In genomic region chr17:35705230-35705629, GRCh38 we compare ENCODE assay signal across 18 cellular contexts. TPM values are rescaled to one million over a fixed set of nuclear protein-coding genes. Genes with fewer than 3 reads are reported as not detected.
DNase-seq lines count a peak whose midpoint lies in the region; ATAC-seq and TF ChIP-seq lines count a peak whose summit lies in the region.
"Had no signal": no experiment of that assay in that cellular context is flagged by ENCODE, and none has a peak within 500 bp of the region (broad histone marks: within the 10 kb centered on the region; RNA-seq: fewer than 3 reads in every experiment).

No MANE protein-coding gene starts in this region.

- intact Hi-C loops in naive thymus-derived CD4-positive, alpha-beta T cell (cut with micrococcal nuclease), result no loop called here
- intact Hi-C loops in gastrocnemius medialis (cut with DNase I; ENCODE audit: low total_unique reads), result loop anchor here (2.0 kb wide), 1 partner anchor 20 kb away; no protein-coding TSS in a partner anchor

- H3K27ac ChIP-seq in CD4-positive, CD25-positive, alpha-beta regulatory T cell (ENCODE audit: insufficient read depth, low read length, poor library complexity, severe bottlenecking), result no peak overlapping the region
- H3K27ac ChIP-seq in VCaP, result peak overlapping the region; percentile 48
- no peak overlapping the region for H3K27ac ChIP-seq in naive thymus-derived CD4-positive, alpha-beta T cell (ENCODE audit: low read depth, low read length)
- H3K27ac ChIP-seq in gastrocnemius medialis, result no peak overlapping the region
- H3K27ac ChIP-seq: BLaER1, GM23248 had no signal

- DNase-seq in CD4-positive, CD25-positive, alpha-beta regulatory T cell, result no peak
- DNase-seq in NCI-H82 treated with DMSO at 0.1 percent for 48 hours (lab: John Stamatoyannopoulos, UW; ENCODE audit: unreplicated experiment) (peak; percentile 22), gastrocnemius medialis (no peak), AG20443 (ENCODE audit: low spot score) (no peak)
- no peak for DNase-seq in naive thymus-derived CD4-positive, alpha-beta T cell
- DNase-seq: Calu3; CD8-positive, alpha-beta T cell; DND-41; EL; GM23248 had no signal

- H3K4me3 ChIP-seq in CD4-positive, CD25-positive, alpha-beta regulatory T cell (ENCODE audit: low read depth, low read length), result no peak overlapping the region
- no peak overlapping the region for H3K4me3 ChIP-seq in naive thymus-derived CD4-positive, alpha-beta T cell (ENCODE audit: low read length)
- H3K4me3 ChIP-seq in gastrocnemius medialis, result no peak overlapping the region
- H3K4me3 ChIP-seq: BLaER1, GM12878, GM23248, HAP-1 had no signal

- peaks cover 0 to 5% (median 0%) of the 10 kb centered on the region in 7 donors for H3K9me3 Mint-ChIP-seq in CD4-positive, CD25-positive, alpha-beta regulatory T cell
- H3K9me3 Mint-ChIP-seq in naive thymus-derived CD4-positive, alpha-beta T cell, result peaks cover 0 to 7% (median 0%) of the 10 kb centered on the region in 11 donors

- CTCF ChIA-PET in naive thymus-derived CD4-positive, alpha-beta T cell (lab: Charles Lee), result no interaction called here

- no peak overlapping the region for H3K4me3 Mint-ChIP-seq in CD4-positive, CD25-positive, alpha-beta regulatory T cell
- no peak overlapping the region for H3K4me3 Mint-ChIP-seq in naive thymus-derived CD4-positive, alpha-beta T cell
- H3K4me3 Mint-ChIP-seq: CD14-positive monocyte; CD8-positive, alpha-beta T cell had no signal

- H3K27me3 ChIP-seq in CD4-positive, CD25-positive, alpha-beta regulatory T cell (ENCODE audit: control insufficient read depth, insufficient read depth, low read length), result no peaks in the 10 kb centered on the region
- H3K27me3 ChIP-seq in naive thymus-derived CD4-positive, alpha-beta T cell (ENCODE audit: control insufficient read depth in 2 of 2, insufficient read depth in 2 of 2, low read length in 2 of 2), result no peaks in the 10 kb centered on the region
- no peaks in the 10 kb centered on the region for H3K27me3 ChIP-seq in gastrocnemius medialis
- H3K27me3 ChIP-seq: BLaER1 had no signal

- no peak for TF ChIP-seq POLR2A in gastrocnemius medialis (IDR thresholded peaks at IDR 0.05)

- peaks cover 33% of the 10 kb centered on the region for H3K36me3 Mint-ChIP-seq in CD4-positive, CD25-positive, alpha-beta regulatory T cell
- peaks cover 9 to 28% (median 18%) of the 10 kb centered on the region in 5 donors for H3K36me3 Mint-ChIP-seq in naive thymus-derived CD4-positive, alpha-beta T cell

- POLR2A ChIA-PET in naive thymus-derived CD4-positive, alpha-beta T cell (lab: Charles Lee), result interaction anchor here (1.0 kb wide), 1 partner anchor 9 kb away, joined by 4 read pairs; no protein-coding TSS in a partner anchor

- peaks cover 9% of the 10 kb centered on the region for H3K4me1 ChIP-seq in CD4-positive, CD25-positive, alpha-beta regulatory T cell (ENCODE audit: control insufficient read depth, insufficient read depth, low read length, poor library complexity, severe bottlenecking)
- peaks cover 0 to 18% of the 10 kb centered on the region in 2 donors for H3K4me1 ChIP-seq in naive thymus-derived CD4-positive, alpha-beta T cell (ENCODE audit: control insufficient read depth in 2 of 2, insufficient read depth in 2 of 2, low read length in 2 of 2)
- H3K4me1 ChIP-seq in gastrocnemius medialis, result peaks cover 27 to 29% of the 10 kb centered on the region in 2 donors

- H3K4me1 Mint-ChIP-seq in CD4-positive, CD25-positive, alpha-beta regulatory T cell, result peaks cover 19 to 60% (median 48%) of the 10 kb centered on the region in 4 donors
- peaks cover 22 to 77% (median 56%) of the 10 kb centered on the region in 7 donors for H3K4me1 Mint-ChIP-seq in naive thymus-derived CD4-positive, alpha-beta T cell
- H3K4me1 Mint-ChIP-seq: CD14-positive monocyte had no signal

- H3K36me3 ChIP-seq in CD4-positive, CD25-positive, alpha-beta regulatory T cell (ENCODE audit: control insufficient read depth, insufficient read depth, low read length), result peaks cover 23% of the 10 kb centered on the region
- peaks cover 0 to 12% (median 5%) of the 10 kb centered on the region in 3 experiments for H3K36me3 ChIP-seq in naive thymus-derived CD4-positive, alpha-beta T cell (ENCODE audit: control insufficient read depth in 2 of 3, insufficient read depth in 3 of 3, low read length in 3 of 3)
- H3K36me3 ChIP-seq in gastrocnemius medialis, result peaks cover 0 to 3% of the 10 kb centered on the region in 2 donors

- ATAC-seq in CD4-positive, CD25-positive, alpha-beta regulatory T cell (ENCODE audit: low read depth in 2 of 2), result no peak
- no peak for ATAC-seq in naive thymus-derived CD4-positive, alpha-beta T cell
- ATAC-seq in gastrocnemius medialis (no peak), GM21717 (IDR thresholded peaks at IDR 0.05; ENCODE audit: unreplicated experiment) (no peak)
- ATAC-seq: CD8-positive, alpha-beta T cell; GM12878 had no signal

- H3K27ac Mint-ChIP-seq in CD4-positive, CD25-positive, alpha-beta regulatory T cell, result peak overlapping the region in 2 of 3 donors; percentile 33 to 40
- H3K27ac Mint-ChIP-seq in naive thymus-derived CD4-positive, alpha-beta T cell, result peak overlapping the region in 5 of 9 donors; percentile 11 to 49 (median 37)
- H3K27ac Mint-ChIP-seq: CD8-positive, alpha-beta T cell had no signal

- TF ChIP-seq CTCF in VCaP (conservative IDR thresholded peaks at IDR 0.05), result no peak
- no peak for TF ChIP-seq CTCF in gastrocnemius medialis (IDR thresholded peaks at IDR 0.05 in 4 of 5, conservative IDR thresholded peaks at IDR 0.05 in 1 of 5)

- in situ Hi-C loops in gastrocnemius medialis (cut with MboI; ENCODE audit: low sequenced_read_pairs in 4 of 4), result no loop called here

- no peaks in the 10 kb centered on the region for H3K27me3 Mint-ChIP-seq in CD4-positive, CD25-positive, alpha-beta regulatory T cell
- H3K27me3 Mint-ChIP-seq in naive thymus-derived CD4-positive, alpha-beta T cell, result no peaks in the 10 kb centered on the region

- H3K9me3 ChIP-seq in CD4-positive, CD25-positive, alpha-beta regulatory T cell (ENCODE audit: control insufficient read depth in 2 of 2, low read length in 2 of 2), result no peaks in the 10 kb centered on the region
- no peaks in the 10 kb centered on the region for H3K9me3 ChIP-seq in naive thymus-derived CD4-positive, alpha-beta T cell (ENCODE audit: control insufficient read depth in 2 of 3, low read length in 3 of 3)
- no peaks in the 10 kb centered on the region for H3K9me3 ChIP-seq in gastrocnemius medialis
- H3K9me3 ChIP-seq: BLaER1, HAP-1 had no signal

RNA-seq across cellular contexts. Expression of gene RASL10B, which starts 26.2 kb away (rescaled TPM):
- total RNA-seq in CD4-positive, CD25-positive, alpha-beta regulatory T cell, result not detected
- polyA plus RNA-seq in CD4-positive, CD25-positive, alpha-beta regulatory T cell, result under 1 TPM in 1 of 4 donors, not detected in 3; 0.14 TPM
- under 1 TPM; 0.34 to 0.76 (median 0.60) TPM for total RNA-seq in naive thymus-derived CD4-positive, alpha-beta T cell
- under 1 TPM; 0.14 to 0.37 TPM for polyA plus RNA-seq in naive thymus-derived CD4-positive, alpha-beta T cell
- 10 to 100 TPM in 2 of 4 donors, 1 to 10 TPM in 2; 4.7 to 13.8 (median 10.0) TPM for total RNA-seq in gastrocnemius medialis
- total RNA-seq: GM12878 had no signal
- polyA plus RNA-seq: CD14-positive monocyte, GM12878 had no signal

RNA-seq across cellular contexts. Expression of gene GAS2L2, which starts 47.8 kb away (rescaled TPM):
- total RNA-seq in CD4-positive, CD25-positive, alpha-beta regulatory T cell, result not detected
- not detected for polyA plus RNA-seq in CD4-positive, CD25-positive, alpha-beta regulatory T cell
- under 1 TPM in 4 of 5 experiments, not detected in 1; 0.16 to 0.49 (median 0.24) TPM for total RNA-seq in naive thymus-derived CD4-positive, alpha-beta T cell
- polyA plus RNA-seq in naive thymus-derived CD4-positive, alpha-beta T cell, result not detected
- under 1 TPM in 2 of 4 donors, not detected in 2; 0.15 to 0.75 TPM for total RNA-seq in gastrocnemius medialis
- total RNA-seq: Calu3, G401, GM12878, GM23248 had no signal
- polyA plus RNA-seq: CD14-positive monocyte, GM23248 had no signal

RNA-seq across cellular contexts. Expression of gene C17orf50, which starts 55.5 kb away (rescaled TPM):
- not detected for total RNA-seq in CD4-positive, CD25-positive, alpha-beta regulatory T cell
- not detected for polyA plus RNA-seq in CD4-positive, CD25-positive, alpha-beta regulatory T cell
- not detected for total RNA-seq in naive thymus-derived CD4-positive, alpha-beta T cell
- polyA plus RNA-seq in naive thymus-derived CD4-positive, alpha-beta T cell, result under 1 TPM in 1 of 2 donors, not detected in 1; 0.27 TPM
- not detected for total RNA-seq in gastrocnemius medialis
- total RNA-seq: Calu3; CD8-positive, alpha-beta T cell; G401; GM12878; GM23248; H4 had no signal
- polyA plus RNA-seq: CD14-positive monocyte, GM23248 had no signal
